In the genomic region with DNA sequence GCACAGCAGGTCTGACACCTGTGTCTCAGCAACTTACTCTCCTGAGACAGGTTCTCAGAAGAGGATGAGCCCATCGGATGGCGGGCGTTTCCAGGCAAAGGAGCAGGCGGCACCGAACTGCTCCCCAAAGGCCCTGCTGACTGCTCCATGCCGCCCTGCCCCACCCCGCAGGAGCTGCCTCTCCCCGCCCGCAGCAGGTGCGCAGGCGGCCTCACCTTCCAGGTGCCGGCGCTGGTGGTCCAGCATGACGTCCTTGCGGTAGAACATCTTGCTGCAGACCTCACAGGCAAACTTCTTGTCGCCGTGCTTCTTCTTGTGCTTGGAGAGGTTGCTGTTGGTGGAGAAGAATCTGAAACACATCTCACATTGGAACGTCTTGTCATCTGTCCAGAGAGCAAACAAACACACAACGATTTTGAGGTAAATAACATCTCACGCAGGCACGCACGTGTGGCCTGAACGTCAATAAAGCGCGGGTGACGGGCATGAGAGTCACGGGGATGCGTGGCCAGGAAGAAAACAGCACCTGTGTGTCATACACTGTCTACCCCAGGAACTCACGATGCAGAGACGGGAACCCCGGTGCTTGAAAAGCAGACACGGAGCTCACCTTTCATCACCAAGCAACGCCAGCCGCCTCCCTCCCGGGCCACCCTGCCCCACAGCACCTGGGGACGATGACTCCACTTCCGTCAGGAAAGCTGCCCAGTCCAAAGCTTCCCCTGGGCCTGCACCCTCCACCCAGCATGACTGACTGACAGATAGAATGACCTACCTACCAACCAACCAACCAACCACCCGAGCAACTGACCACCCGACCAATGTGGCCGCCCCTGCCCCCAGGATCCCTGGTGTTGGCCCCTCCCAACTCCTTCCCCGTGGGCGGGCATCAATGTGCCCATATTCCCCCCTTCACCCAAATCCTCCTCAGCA, we compare ENCODE assay signal across 1 cellular context.
A peak's percentile ranks its signal among the peaks of the same experiment; 100 is the strongest.
TF ChIP-seq lines count a peak whose summit lies in the region.

No MANE protein-coding gene starts in this region.

TF ChIP-seq in GM12878, 131 proteins besides CTCF, POLR2A, EP300 and RAD21:
- TF ChIP-seq, protein P1, sequence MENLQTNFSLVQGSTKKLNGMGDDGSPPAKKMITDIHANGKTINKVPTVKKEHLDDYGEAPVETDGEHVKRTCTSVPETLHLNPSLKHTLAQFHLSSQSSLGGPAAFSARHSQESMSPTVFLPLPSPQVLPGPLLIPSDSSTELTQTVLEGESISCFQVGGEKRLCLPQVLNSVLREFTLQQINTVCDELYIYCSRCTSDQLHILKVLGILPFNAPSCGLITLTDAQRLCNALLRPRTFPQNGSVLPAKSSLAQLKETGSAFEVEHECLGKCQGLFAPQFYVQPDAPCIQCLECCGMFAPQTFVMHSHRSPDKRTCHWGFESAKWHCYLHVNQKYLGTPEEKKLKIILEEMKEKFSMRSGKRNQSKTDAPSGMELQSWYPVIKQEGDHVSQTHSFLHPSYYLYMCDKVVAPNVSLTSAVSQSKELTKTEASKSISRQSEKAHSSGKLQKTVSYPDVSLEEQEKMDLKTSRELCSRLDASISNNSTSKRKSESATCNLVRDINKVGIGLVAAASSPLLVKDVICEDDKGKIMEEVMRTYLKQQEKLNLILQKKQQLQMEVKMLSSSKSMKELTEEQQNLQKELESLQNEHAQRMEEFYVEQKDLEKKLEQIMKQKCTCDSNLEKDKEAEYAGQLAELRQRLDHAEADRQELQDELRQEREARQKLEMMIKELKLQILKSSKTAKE (IDR thresholded peaks at IDR 0.05; ENCODE audit: low read depth, poor library complexity, severe bottlenecking) = no peak
- TF ChIP-seq CREB1 (IDR thresholded peaks at IDR 0.05; ENCODE audit: low read depth) (no peak), TARDBP (IDR thresholded peaks at IDR 0.05; ENCODE audit: borderline replicate concordance) (no peak), TCF7 (IDR thresholded peaks at IDR 0.05; ENCODE audit: borderline replicate concordance) (no peak)
- TF ChIP-seq, protein P2, sequence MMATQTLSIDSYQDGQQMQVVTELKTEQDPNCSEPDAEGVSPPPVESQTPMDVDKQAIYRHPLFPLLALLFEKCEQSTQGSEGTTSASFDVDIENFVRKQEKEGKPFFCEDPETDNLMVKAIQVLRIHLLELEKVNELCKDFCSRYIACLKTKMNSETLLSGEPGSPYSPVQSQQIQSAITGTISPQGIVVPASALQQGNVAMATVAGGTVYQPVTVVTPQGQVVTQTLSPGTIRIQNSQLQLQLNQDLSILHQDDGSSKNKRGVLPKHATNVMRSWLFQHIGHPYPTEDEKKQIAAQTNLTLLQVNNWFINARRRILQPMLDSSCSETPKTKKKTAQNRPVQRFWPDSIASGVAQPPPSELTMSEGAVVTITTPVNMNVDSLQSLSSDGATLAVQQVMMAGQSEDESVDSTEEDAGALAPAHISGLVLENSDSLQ (IDR thresholded peaks at IDR 0.05) = peak; percentile 32; the same call in 1 of the 2 replicates
- TF ChIP-seq, protein P3, sequence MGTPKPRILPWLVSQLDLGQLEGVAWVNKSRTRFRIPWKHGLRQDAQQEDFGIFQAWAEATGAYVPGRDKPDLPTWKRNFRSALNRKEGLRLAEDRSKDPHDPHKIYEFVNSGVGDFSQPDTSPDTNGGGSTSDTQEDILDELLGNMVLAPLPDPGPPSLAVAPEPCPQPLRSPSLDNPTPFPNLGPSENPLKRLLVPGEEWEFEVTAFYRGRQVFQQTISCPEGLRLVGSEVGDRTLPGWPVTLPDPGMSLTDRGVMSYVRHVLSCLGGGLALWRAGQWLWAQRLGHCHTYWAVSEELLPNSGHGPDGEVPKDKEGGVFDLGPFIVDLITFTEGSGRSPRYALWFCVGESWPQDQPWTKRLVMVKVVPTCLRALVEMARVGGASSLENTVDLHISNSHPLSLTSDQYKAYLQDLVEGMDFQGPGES (IDR thresholded peaks at IDR 0.05) = no peak
TF ChIP-seq in GM12878: peak in this region for 1.
